Comparison of ENCODE assay signal across 8 cellular contexts in genomic region chr1:149916193-149916926, GRCh38. TPM values are rescaled to one million over a fixed set of nuclear protein-coding genes. Genes with fewer than 3 reads are reported as not detected.
DNase-seq lines count a peak whose midpoint lies in the region; ATAC-seq, FAIRE-seq and TF ChIP-seq lines count a peak whose summit lies in the region.

No MANE protein-coding gene starts in this region.

- peaks cover 9% of the 10 kb centered on the region for H3K79me2 ChIP-seq in osteoblast (ENCODE audit: insufficient read depth, low read length)

- H3K27ac ChIP-seq in ectodermal cell (ENCODE audit: insufficient read depth, low read depth, low read length, poor library complexity, severe bottlenecking) (peak overlapping the region; percentile 74), osteoblast (ENCODE audit: low read depth, low read length) (no peak overlapping the region)

- H3K4me3 ChIP-seq in ectodermal cell (ENCODE audit: insufficient read depth, low read depth, low read length) (peak overlapping the region; percentile 59), osteoblast (ENCODE audit: insufficient read depth, low read length) (peak overlapping the region; percentile 79)

- H2AFZ ChIP-seq in osteoblast (ENCODE audit: low read length) = no peak overlapping the region

- DNase-seq in EH (ENCODE audit: low read depth) = peak; percentile 44
- DNase-seq in MV-4-11 (lab: John Stamatoyannopoulos, UW) = peak; percentile 62
- no peak for DNase-seq in osteoblast (ENCODE audit: insufficient read length, low spot score, missing footprints)
- DNase-seq in HT-29 (ENCODE audit: low spot score) = no peak
- no peak for DNase-seq in NCI-H187 (lab: John Stamatoyannopoulos, UW)
- no peak for DNase-seq in HTR-8/SVneo (ENCODE audit: insufficient read length, low spot score)

- H4K20me1 ChIP-seq in osteoblast (ENCODE audit: insufficient read depth, low read length) = no peaks in the 10 kb centered on the region

- H3K36me3 ChIP-seq in ectodermal cell (ENCODE audit: control insufficient read depth, insufficient read depth, low read length) (no peaks in the 10 kb centered on the region), osteoblast (ENCODE audit: insufficient read depth, low read length) (peaks cover 2% of the 10 kb centered on the region)

- H3K9me3 ChIP-seq in ectodermal cell (ENCODE audit: control insufficient read depth, low read length) (no peaks in the 10 kb centered on the region), osteoblast (ENCODE audit: low read depth, low read length) (no peaks in the 10 kb centered on the region)

- WGBS in ectodermal cell, 2 experiments = 4 to 15% methylated on average over 5 to 9 of the region's 9 CpGs

- ATAC-seq in HG03045 (IDR thresholded peaks at IDR 0.05; ENCODE audit: unreplicated experiment) = no peak

- H3K4me1 ChIP-seq in ectodermal cell (ENCODE audit: control insufficient read depth, insufficient read depth, low read length) (peaks cover 20% of the 10 kb centered on the region), osteoblast (ENCODE audit: insufficient read depth, low read length) (peaks cover 8% of the 10 kb centered on the region)

- no peak for FAIRE-seq in HTR-8/SVneo (lab: Jason Lieb, UNC)

- no peak for TF ChIP-seq CTCF in osteoblast (IDR thresholded peaks at IDR 0.05; ENCODE audit: extremely low read depth, low read depth, low read length)

- peak overlapping the region; percentile 83 for H3K4me2 ChIP-seq in osteoblast (ENCODE audit: insufficient read depth, low read length)

- H3K27me3 ChIP-seq in ectodermal cell (ENCODE audit: control insufficient read depth, insufficient read depth, low read length, poor library complexity, severe bottlenecking) (no peaks in the 10 kb centered on the region), osteoblast (ENCODE audit: insufficient read depth, low read length) (no peaks in the 10 kb centered on the region)

RNA-seq across cellular contexts. Expression of gene SV2A, which starts 1.3 kb away (rescaled TPM):
- polyA plus RNA-seq in ectodermal cell (2013, experiment 1 of 4) = 60.4 TPM
- 68.0 TPM for polyA plus RNA-seq in ectodermal cell (2013, experiment 2 of 4)
- 43.5 TPM for polyA plus RNA-seq in ectodermal cell (2013, experiment 3 of 4)
- polyA plus RNA-seq in ectodermal cell (2013, experiment 4 of 4) = 49.3 TPM
- 20.3 and 23.2 TPM in 2 replicates for total RNA-seq in osteoblast
- 0.08 TPM in 1 of 2 replicates, not detected in the other for total RNA-seq in HT-29 (2014; rRNA removed; shearing (Covaris generic))

RNA-seq across cellular contexts. Expression of gene SF3B4, which starts 11.2 kb away (rescaled TPM):
- polyA plus RNA-seq in ectodermal cell (2013, experiment 1 of 4) = 87.3 TPM
- polyA plus RNA-seq in ectodermal cell (2013, experiment 2 of 4) = 91.5 TPM
- polyA plus RNA-seq in ectodermal cell (2013, experiment 3 of 4) = 68.7 TPM
- 71.4 TPM for polyA plus RNA-seq in ectodermal cell (2013, experiment 4 of 4)
- total RNA-seq in osteoblast = 12.4 and 13.4 TPM in 2 replicates
- 13.3 and 14.8 TPM in 2 replicates for total RNA-seq in HT-29 (2014; rRNA removed; shearing (Covaris generic))

RNA-seq across cellular contexts. Expression of gene BOLA1, which starts 17.0 kb away (rescaled TPM):
- 8.5 TPM for polyA plus RNA-seq in ectodermal cell (2013, experiment 1 of 4)
- 6.8 TPM for polyA plus RNA-seq in ectodermal cell (2013, experiment 2 of 4)
- polyA plus RNA-seq in ectodermal cell (2013, experiment 3 of 4) = 8.1 TPM
- polyA plus RNA-seq in ectodermal cell (2013, experiment 4 of 4) = 7.9 TPM
- total RNA-seq in osteoblast = 6.9 and 7.7 TPM in 2 replicates
- total RNA-seq in HT-29 (2014; rRNA removed; shearing (Covaris generic)) = 17.8 and 20.4 TPM in 2 replicates

RNA-seq across cellular contexts. Expression of gene MTMR11, which starts 20.3 kb away (rescaled TPM):
- polyA plus RNA-seq in ectodermal cell (2013, experiment 1 of 4) = 4.3 TPM
- 4.5 TPM for polyA plus RNA-seq in ectodermal cell (2013, experiment 2 of 4)
- 3.7 TPM for polyA plus RNA-seq in ectodermal cell (2013, experiment 3 of 4)
- polyA plus RNA-seq in ectodermal cell (2013, experiment 4 of 4) = 3.7 TPM
- total RNA-seq in osteoblast = 7.2 and 13.3 TPM in 2 replicates
- 4.8 and 6.8 TPM in 2 replicates for total RNA-seq in HT-29 (2014; rRNA removed; shearing (Covaris generic))

Comparison
In these comparisons a context has a peak if more than half of its experiments do, and no peak if none do; other contexts are left out.
1. DNase-seq: peak in EH (single experiment) and MV-4-11 (single experiment); none in osteoblast (single experiment), HT-29 (single experiment), NCI-H187 (0 of 2) and HTR-8/SVneo (single experiment).
2. RNA of gene SV2A, which starts 1.3 kb away (total RNA-seq): 20.3 to 23.2 TPM in osteoblast; 0.08 TPM in HT-29; every median in the first group is over 10 times any median in the second.